ENCODE assay signal across 12 cellular contexts in the genomic region with DNA sequence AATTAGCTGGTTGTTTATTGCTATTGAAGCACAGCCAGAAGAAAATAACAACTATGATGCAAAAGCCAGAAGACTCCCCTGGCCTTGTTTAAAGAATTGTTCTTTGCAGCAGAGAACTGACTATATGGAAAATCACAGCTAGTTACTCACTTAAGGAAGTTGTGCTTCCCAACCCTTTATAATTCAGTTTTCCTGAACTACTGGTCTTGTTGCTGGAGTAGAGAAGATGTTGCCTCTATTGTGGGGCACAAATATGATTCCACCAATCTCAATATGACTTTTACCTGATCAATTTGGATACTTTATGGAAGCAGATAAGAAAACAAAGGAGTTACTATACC.
A peak's percentile ranks its signal among the peaks of the same experiment; 100 is the strongest.
DNase-seq lines count a peak whose midpoint lies in the region; ATAC-seq and TF ChIP-seq lines count a peak whose summit lies in the region.
"Had no signal": no experiment of that assay in that cellular context is flagged by ENCODE, and none has a peak within 500 bp of the region (broad histone marks: within the 10 kb centered on the region; RNA-seq: fewer than 3 reads in every experiment).

No MANE protein-coding gene starts in this region.

- no peak overlapping the region for H2AK9ac ChIP-seq in IMR-90 (replicated peaks; ENCODE audit: low read depth, low read length, poor library complexity)

- no peak overlapping the region for H2AK5ac ChIP-seq in IMR-90 (ENCODE audit: low read depth, low read length)

- TF ChIP-seq POLR2A in IMR-90 (IDR thresholded peaks at IDR 0.05; ENCODE audit: low read depth, low read length) (no peak), testis (IDR thresholded peaks at IDR 0.05) (no peak)

- peak; percentile 78; the same call in 1 of the 2 replicates for ATAC-seq in IMR-90 (ENCODE audit: low read depth)
- ATAC-seq in left lung: peak; percentile 50
- ATAC-seq in GM18502 (IDR thresholded peaks at IDR 0.05; ENCODE audit: poor library complexity, unreplicated experiment): no peak

- no peak for TF ChIP-seq CTCF in IMR-90 (conservative IDR thresholded peaks at IDR 0.05; ENCODE audit: low read depth, low read length)
- TF ChIP-seq CTCF in brain microvascular endothelial cell (IDR thresholded peaks at IDR 0.05; ENCODE audit: low read depth, low read length, missing control alignments): no peak
- no peak for TF ChIP-seq CTCF in left lung (IDR thresholded peaks at IDR 0.05)
- TF ChIP-seq CTCF in smooth muscle cell (IDR thresholded peaks at IDR 0.05; ENCODE audit: borderline replicate concordance, insufficient read depth, poor library complexity, severe bottlenecking): no peak
- TF ChIP-seq CTCF in testis (IDR thresholded peaks at IDR 0.05): no peak

- H4K8ac ChIP-seq in IMR-90 (ENCODE audit: low read depth in 2 of 2, low read length in 2 of 2): peak overlapping the region in 1 of 2 experiments; percentile 54; a peak in 1 of 4 replicates

- H3K9ac ChIP-seq in IMR-90 (ENCODE audit: low read depth, low read length): no peak overlapping the region
- no peak overlapping the region for H3K9ac ChIP-seq in smooth muscle cell (ENCODE audit: low read depth)

- CTCF ChIA-PET in IMR-90 (lab: Yijun Ruan, JAX): interaction anchor here (0.6 to 1.1 kb wide), 3 partner anchors 10 to 32 kb away, joined by 3 to 4 read pairs (median 3); no protein-coding TSS in a partner anchor

- TF ChIP-seq RAD21 in IMR-90 (IDR thresholded peaks at IDR 0.05; ENCODE audit: low read length): no peak

- peak overlapping the region; percentile 71; the same call in 1 of the 2 replicates for H3K18ac ChIP-seq in IMR-90 (ENCODE audit: low read depth, low read length)

- H3K79me1 ChIP-seq in IMR-90 (ENCODE audit: low read depth in 1 of 2, low read length in 2 of 2): no peaks in the 10 kb centered on the region

- no peaks in the 10 kb centered on the region for H3K9me1 ChIP-seq in IMR-90 (ENCODE audit: insufficient read depth, low read length)

- no peak overlapping the region for H4K91ac ChIP-seq in IMR-90 (ENCODE audit: insufficient read depth, low read depth, low read length)

- H3K79me2 ChIP-seq in smooth muscle cell (ENCODE audit: low read depth): no peaks in the 10 kb centered on the region

- H3K9me3 ChIP-seq in IMR-90 (ENCODE audit: control insufficient read depth, insufficient read depth, low read length): no peaks in the 10 kb centered on the region
- no peaks in the 10 kb centered on the region for H3K9me3 ChIP-seq in left lung
- no peaks in the 10 kb centered on the region for H3K9me3 ChIP-seq in smooth muscle cell (replicated peaks; ENCODE audit: low read depth)
- H3K9me3 ChIP-seq in testis: no peaks in the 10 kb centered on the region
- H3K9me3 ChIP-seq: Peyer's patch had no signal

- H3K27ac ChIP-seq in IMR-90 (ENCODE audit: insufficient read depth, low read length) (no peak overlapping the region), brain microvascular endothelial cell (peak overlapping the region; percentile 52), left lung (no peak overlapping the region), smooth muscle cell (ENCODE audit: low read depth) (peak overlapping the region; percentile 63), testis (no peak overlapping the region)
- H3K27ac ChIP-seq: Peyer's patch had no signal

- H3K27me3 ChIP-seq in IMR-90 (ENCODE audit: control insufficient read depth, insufficient read depth, low read length) (no peaks in the 10 kb centered on the region), brain microvascular endothelial cell (replicated peaks) (no peaks in the 10 kb centered on the region), left lung (no peaks in the 10 kb centered on the region), smooth muscle cell (ENCODE audit: low read depth) (no peaks in the 10 kb centered on the region), testis (no peaks in the 10 kb centered on the region)
- H3K27me3 ChIP-seq: Peyer's patch had no signal

- dilution Hi-C loops in IMR-90 (cut with HindIII; ENCODE audit: low sequenced_read_pairs, unreplicated experiment): no loop called here

- POLR2A ChIA-PET in IMR-90 (lab: Charles Lee; ENCODE audit: unreplicated experiment): no interaction called here

- no peaks in the 10 kb centered on the region for H3K36me3 ChIP-seq in IMR-90 (ENCODE audit: control insufficient read depth, insufficient read depth, low read length)
- no peaks in the 10 kb centered on the region for H3K36me3 ChIP-seq in brain microvascular endothelial cell (replicated peaks)
- H3K36me3 ChIP-seq in left lung: no peaks in the 10 kb centered on the region
- no peaks in the 10 kb centered on the region for H3K36me3 ChIP-seq in smooth muscle cell (ENCODE audit: low read depth)
- H3K36me3 ChIP-seq in testis (ENCODE audit: low read depth, missing control alignments): no peaks in the 10 kb centered on the region
- H3K36me3 ChIP-seq: Peyer's patch had no signal

- peaks cover 5% of the 10 kb centered on the region for H3F3A ChIP-seq in smooth muscle cell (ENCODE audit: low read depth)

- H2AFZ ChIP-seq in IMR-90 (replicated peaks; ENCODE audit: low read length, poor library complexity) (no peak overlapping the region), smooth muscle cell (ENCODE audit: low read depth) (no peak overlapping the region)

- no TSS peak for BruUV-seq in IMR-90 (replicated peaks; lab: Mats Ljungman, UMichigan)

- H2BK20ac ChIP-seq in IMR-90 (ENCODE audit: low read depth, low read length): no peak overlapping the region

- in situ Hi-C loops in IMR-90 (cut with MboI; ENCODE audit: low sequenced_read_pairs) (no loop called here), brain microvascular endothelial cell (cut with HindIII; ENCODE audit: low pct_ligation_motif_present, low sequenced_read_pairs) (no loop called here)

- intact Hi-C loops in IMR-90 (cut with micrococcal nuclease) (no loop called here), left lung (cut with DNase I) (no loop called here), testis (cut with DNase I; ENCODE audit: low total_unique reads) (no loop called here)

- H3K4ac ChIP-seq in IMR-90 (ENCODE audit: low read depth, low read length): no peak overlapping the region

- peak overlapping the region; percentile 79 for H2BK5ac ChIP-seq in IMR-90 (ENCODE audit: low read depth, low read length, poor library complexity, severe bottlenecking)

- no peak overlapping the region for H3K23ac ChIP-seq in IMR-90 (ENCODE audit: low read depth, low read length)

- H3K4me1 ChIP-seq in IMR-90 (ENCODE audit: control insufficient read depth, insufficient read depth, low read length) (no peaks in the 10 kb centered on the region; the same call in 1 of the 2 replicates), left lung (no peaks in the 10 kb centered on the region), smooth muscle cell (ENCODE audit: low read depth) (no peaks in the 10 kb centered on the region), testis (no peaks in the 10 kb centered on the region)
- H3K4me1 ChIP-seq: Peyer's patch had no signal

- DNase-seq in IMR-90 (no peak), brain microvascular endothelial cell (no peak), left lung (no peak), smooth muscle cell (lab: John Stamatoyannopoulos, UW; ENCODE audit: unreplicated experiment) (no peak), NCI-H146 (lab: John Stamatoyannopoulos, UW) (no peak), testis (no peak), germinal center (ENCODE audit: low spot score) (no peak)
- DNase-seq: H9, NCI-H1048, NCI-H1694, Peyer's patch had no signal

- H4K20me1 ChIP-seq in IMR-90 (ENCODE audit: insufficient read depth, low read length) (no peaks in the 10 kb centered on the region; the same call in 1 of the 2 replicates), smooth muscle cell (ENCODE audit: low read depth) (no peaks in the 10 kb centered on the region)

- peak overlapping the region; percentile 53 for H2BK120ac ChIP-seq in IMR-90 (ENCODE audit: low read depth, low read length)

- H3K56ac ChIP-seq in IMR-90 (ENCODE audit: extremely low read depth, insufficient read depth, low read length): no peak overlapping the region

- H2BK15ac ChIP-seq in IMR-90 (ENCODE audit: low read depth, low read length): no peak overlapping the region

- no peak overlapping the region for H3K14ac ChIP-seq in IMR-90 (replicated peaks; ENCODE audit: low read depth, low read length)

- H4K5ac ChIP-seq in IMR-90 (ENCODE audit: low read depth, low read length): peak overlapping the region; percentile 39; the same call in 1 of the 2 replicates

- H3K4me2 ChIP-seq in IMR-90 (ENCODE audit: low read depth, low read length) (peak overlapping the region; percentile 73), smooth muscle cell (peak overlapping the region; percentile 78)

- H3K4me3 ChIP-seq in IMR-90 (ENCODE audit: insufficient read depth, low read depth, low read length) (no peak overlapping the region), brain microvascular endothelial cell (ENCODE audit: low read depth, low read length) (no peak overlapping the region), left lung (no peak overlapping the region), smooth muscle cell (no peak overlapping the region), testis (no peak overlapping the region)
- H3K4me3 ChIP-seq: Peyer's patch had no signal

TF ChIP-seq in IMR-90, 13 proteins besides CTCF, POLR2A, EP300 and RAD21:
- TF ChIP-seq CHD1 (IDR thresholded peaks at IDR 0.05; ENCODE audit: low read depth, low read length) (no peak), RCOR1 (IDR thresholded peaks at IDR 0.05; ENCODE audit: insufficient replicate concordance, low read length) (no peak), BHLHE40 (IDR thresholded peaks at IDR 0.05; ENCODE audit: low read depth, low read length) (no peak)
- TF ChIP-seq, protein P1, sequence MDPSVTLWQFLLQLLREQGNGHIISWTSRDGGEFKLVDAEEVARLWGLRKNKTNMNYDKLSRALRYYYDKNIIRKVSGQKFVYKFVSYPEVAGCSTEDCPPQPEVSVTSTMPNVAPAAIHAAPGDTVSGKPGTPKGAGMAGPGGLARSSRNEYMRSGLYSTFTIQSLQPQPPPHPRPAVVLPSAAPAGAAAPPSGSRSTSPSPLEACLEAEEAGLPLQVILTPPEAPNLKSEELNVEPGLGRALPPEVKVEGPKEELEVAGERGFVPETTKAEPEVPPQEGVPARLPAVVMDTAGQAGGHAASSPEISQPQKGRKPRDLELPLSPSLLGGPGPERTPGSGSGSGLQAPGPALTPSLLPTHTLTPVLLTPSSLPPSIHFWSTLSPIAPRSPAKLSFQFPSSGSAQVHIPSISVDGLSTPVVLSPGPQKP (IDR thresholded peaks at IDR 0.05; ENCODE audit: borderline replicate concordance, low read depth, low read length): no peak

Comparison
In these comparisons a context has a peak if more than half of its experiments do, and no peak if none do; other contexts are left out.
1. H3K27ac ChIP-seq: peak in brain microvascular endothelial cell (single experiment) and smooth muscle cell (single experiment); none in IMR-90 (single experiment), left lung (0 of 2) and testis (0 of 2).